In genomic region chr10:50360486-50360885, GRCh38 we compare ENCODE assay signal across 15 cellular contexts.
DNase-seq lines count a peak whose midpoint lies in the region; ATAC-seq, FAIRE-seq and TF ChIP-seq lines count a peak whose summit lies in the region.
"Had no signal": no experiment of that assay in that cellular context is flagged by ENCODE, and none has a peak within 500 bp of the region (broad histone marks: within the 10 kb centered on the region; RNA-seq: fewer than 3 reads in every experiment).

No MANE protein-coding gene starts in this region.

- peaks cover 2% of the 10 kb centered on the region for H3K4me1 ChIP-seq in effector memory CD4-positive, alpha-beta T cell (ENCODE audit: control insufficient read depth, insufficient read depth, low read length, poor library complexity, severe bottlenecking)

- H3K27ac Mint-ChIP-seq in stimulated activated memory B cell treated with anti-CD40 and anti-IgM and Interleukin-4, amounts not matched to agents 10 μg/mL and 1 μg/mL and 100 μg/mL, for 72 hours, result peak overlapping the region; percentile 94
- H3K27ac Mint-ChIP-seq: activated naive CD8-positive, alpha-beta T cell treated with anti-CD3 and anti-CD28 coated beads, Interleukin-2, amount 10 ng/mL, durations not matched to agents 7 days and 5 days; progenitor cell of endocrine pancreas had no signal

- no peak for DNase-seq in GM19239 (ENCODE audit: insufficient read length, low spot score)
- DNase-seq in cardiac fibroblast (ENCODE audit: low read depth in 2 of 2), result peak; percentile 46 to 55
- peak; percentile 26 for DNase-seq in left kidney (ENCODE audit: low read depth, low spot score)
- no peak for DNase-seq in effector memory CD4-positive, alpha-beta T cell
- no peak for DNase-seq in RCC 7860 (ENCODE audit: low spot score)
- no peak for DNase-seq in NCI-H2029 treated with DMSO at 0.1 percent for 48 hours (lab: John Stamatoyannopoulos, UW)
- DNase-seq in activated CD4-positive, alpha-beta T cell treated with anti-CD3 and anti-CD28 coated beads, Interleukin-2, amount 50 U/mL, for 48 hours, result no peak
- DNase-seq: activated naive CD8-positive, alpha-beta T cell treated with anti-CD3 and anti-CD28 coated beads, Interleukin-2, amount 10 ng/mL, durations not matched to agents 7 days and 5 days; dermis blood vessel endothelial cell; GDM1; NCI-H1417 treated with DMSO at 0.1 percent for 48 hours; NCI-H524 treated with DMSO at 0.1 percent for 48 hours; stimulated activated naive CD4-positive, alpha-beta T cell treated with Interleukin-2 at 50 U/mL for 16 hours had no signal

- H3K27ac ChIP-seq in effector memory CD4-positive, alpha-beta T cell (ENCODE audit: insufficient read depth, low read length, poor library complexity, severe bottlenecking), result no peak overlapping the region

- ATAC-seq in stimulated activated memory B cell treated with anti-CD40 and anti-IgM and Interleukin-4, amounts not matched to agents 10 μg/mL and 1 μg/mL and 100 μg/mL, for 72 hours, result no peak

- H3K36me3 ChIP-seq in effector memory CD4-positive, alpha-beta T cell (ENCODE audit: control insufficient read depth, insufficient read depth, low read length), result no peaks in the 10 kb centered on the region

- no peak for TF ChIP-seq CTCF in cardiac fibroblast (IDR thresholded peaks at IDR 0.05; ENCODE audit: low read depth, low read length)

- H3K36me3 Mint-ChIP-seq in stimulated activated memory B cell treated with anti-CD40 and anti-IgM and Interleukin-4, amounts not matched to agents 10 μg/mL and 1 μg/mL and 100 μg/mL, for 72 hours, result peaks cover 43% of the 10 kb centered on the region

- no peaks in the 10 kb centered on the region for H3K27me3 ChIP-seq in effector memory CD4-positive, alpha-beta T cell (replicated peaks; ENCODE audit: control insufficient read depth, insufficient read depth, low read length, poor library complexity, severe bottlenecking)

- peak; percentile 47 for FAIRE-seq in GM19239 (lab: Jason Lieb, UNC)
- no peak for FAIRE-seq in RCC 7860 (lab: Jason Lieb, UNC)

- no peak overlapping the region for H3K4me3 Mint-ChIP-seq in stimulated activated memory B cell treated with anti-CD40 and anti-IgM and Interleukin-4, amounts not matched to agents 10 μg/mL and 1 μg/mL and 100 μg/mL, for 72 hours
- H3K4me3 Mint-ChIP-seq: activated naive CD8-positive, alpha-beta T cell treated with anti-CD3 and anti-CD28 coated beads, Interleukin-2, amount 10 ng/mL, durations not matched to agents 7 days and 5 days had no signal

- H3K4me3 ChIP-seq in cardiac fibroblast (replicated peaks in 1 of 2; ENCODE audit: low read depth in 2 of 2, low read length in 2 of 2), result no peak overlapping the region
- H3K4me3 ChIP-seq in effector memory CD4-positive, alpha-beta T cell (ENCODE audit: insufficient read depth, low read depth, low read length, poor library complexity, severe bottlenecking), result no peak overlapping the region

- H3K9me3 ChIP-seq in effector memory CD4-positive, alpha-beta T cell (ENCODE audit: control insufficient read depth, low read length), result no peaks in the 10 kb centered on the region

- H3K27me3 Mint-ChIP-seq in stimulated activated memory B cell treated with anti-CD40 and anti-IgM and Interleukin-4, amounts not matched to agents 10 μg/mL and 1 μg/mL and 100 μg/mL, for 72 hours, result no peaks in the 10 kb centered on the region
- H3K27me3 Mint-ChIP-seq: activated naive CD8-positive, alpha-beta T cell treated with anti-CD3 and anti-CD28 coated beads, Interleukin-2, amount 10 ng/mL, durations not matched to agents 7 days and 5 days; progenitor cell of endocrine pancreas had no signal

- peaks cover 48% of the 10 kb centered on the region for H3K4me1 Mint-ChIP-seq in stimulated activated memory B cell treated with anti-CD40 and anti-IgM and Interleukin-4, amounts not matched to agents 10 μg/mL and 1 μg/mL and 100 μg/mL, for 72 hours

- H3K9me3 Mint-ChIP-seq in stimulated activated memory B cell treated with anti-CD40 and anti-IgM and Interleukin-4, amounts not matched to agents 10 μg/mL and 1 μg/mL and 100 μg/mL, for 72 hours, result peaks cover 6% of the 10 kb centered on the region

Comparison
In these comparisons a context has a peak if more than half of its experiments do, and no peak if none do; other contexts are left out.
1. DNase-seq: peak in cardiac fibroblast (2 of 2) and left kidney (single experiment); none in GM19239 (single experiment), effector memory CD4-positive, alpha-beta T cell (0 of 3), RCC 7860 (single experiment), NCI-H2029 treated with DMSO at 0.1 percent for 48 hours (single experiment) and activated CD4-positive, alpha-beta T cell treated with anti-CD3 and anti-CD28 coated beads, Interleukin-2, amount 50 U/mL, for 48 hours (0 of 2).